In genomic region chr22:46098525-46099475, GRCh38 we compare ENCODE assay signal across 18 cellular contexts. TPM values are rescaled to one million over a fixed set of nuclear protein-coding genes. Genes with fewer than 3 reads are reported as not detected.
DNase-seq lines count a peak whose midpoint lies in the region; ATAC-seq and TF ChIP-seq lines count a peak whose summit lies in the region.
"Had no signal": no experiment of that assay in that cellular context is flagged by ENCODE, and none has a peak within 500 bp of the region (broad histone marks: within the 10 kb centered on the region; RNA-seq: fewer than 3 reads in every experiment).

No MANE protein-coding gene starts in this region.

- H3K27ac Mint-ChIP-seq in activated T-cell treated with anti-CD3 and anti-CD28 coated beads, Interleukin-2, amount 50 U/mL, for 24 hours, result peak overlapping the region; percentile 57
- H3K27ac Mint-ChIP-seq in endodermal cell (no peak overlapping the region), progenitor cell of endocrine pancreas (no peak overlapping the region)
- H3K27ac Mint-ChIP-seq: activated CD8-positive, alpha-beta T cell treated with anti-CD3 and anti-CD28 coated beads for 36 hours; activated T-helper 2 cell treated with anti-CD3 and anti-CD28 coated beads, Interferon-gamma antibody, Interleukin-2, Interleukin-4, amounts not matched to agents 10 μg/mL and 5 μg/mL and 100 μg/mL, durations not matched to agents 14 hours and 24 hours and 36 hours; CD8-positive, alpha-beta memory T cell; nephron; stimulated activated memory B cell treated with anti-CD40 and anti-IgM and Interleukin-4, amounts not matched to agents 10 μg/mL and 1 μg/mL and 100 μg/mL, for 72 hours had no signal

- H3K27me3 ChIP-seq in endodermal cell (ENCODE audit: control insufficient read depth, insufficient read depth, low read length, poor library complexity, severe bottlenecking) (no peaks in the 10 kb centered on the region), rectal smooth muscle tissue (ENCODE audit: control insufficient read depth, insufficient read depth, low read length) (no peaks in the 10 kb centered on the region), upper lobe of right lung (no peaks in the 10 kb centered on the region)
- H3K27me3 ChIP-seq: left lung had no signal

- no peaks in the 10 kb centered on the region for H3K9me3 Mint-ChIP-seq in activated T-cell treated with anti-CD3 and anti-CD28 coated beads, Interleukin-2, amount 50 U/mL, for 24 hours
- H3K9me3 Mint-ChIP-seq in endodermal cell, result no peaks in the 10 kb centered on the region
- no peaks in the 10 kb centered on the region for H3K9me3 Mint-ChIP-seq in progenitor cell of endocrine pancreas (ENCODE audit: low read depth)
- H3K9me3 Mint-ChIP-seq: activated CD8-positive, alpha-beta T cell treated with anti-CD3 and anti-CD28 coated beads for 36 hours; activated T-helper 2 cell treated with anti-CD3 and anti-CD28 coated beads, Interferon-gamma antibody, Interleukin-2, Interleukin-4, amounts not matched to agents 10 μg/mL and 5 μg/mL and 100 μg/mL, durations not matched to agents 14 hours and 24 hours and 36 hours; CD8-positive, alpha-beta memory T cell; nephron; stimulated activated memory B cell treated with anti-CD40 and anti-IgM and Interleukin-4, amounts not matched to agents 10 μg/mL and 1 μg/mL and 100 μg/mL, for 72 hours had no signal

- no peak for TF ChIP-seq CTCF in endodermal cell (conservative IDR thresholded peaks at IDR 0.05)
- no peak for TF ChIP-seq CTCF in upper lobe of right lung (IDR thresholded peaks at IDR 0.05)
- TF ChIP-seq CTCF in progenitor cell of endocrine pancreas (IDR thresholded peaks at IDR 0.05; ENCODE audit: unreplicated experiment), result no peak

- H3K36me3 ChIP-seq in endodermal cell (ENCODE audit: control insufficient read depth, insufficient read depth, low read length), result no peaks in the 10 kb centered on the region
- peaks cover 31% of the 10 kb centered on the region for H3K36me3 ChIP-seq in rectal smooth muscle tissue (ENCODE audit: control insufficient read depth, insufficient read depth, low read length)
- H3K36me3 ChIP-seq in upper lobe of right lung, result peaks cover 67% of the 10 kb centered on the region

- no peaks in the 10 kb centered on the region for H3K4me1 Mint-ChIP-seq in activated T-cell treated with anti-CD3 and anti-CD28 coated beads, Interleukin-2, amount 50 U/mL, for 24 hours (ENCODE audit: low read depth)
- H3K4me1 Mint-ChIP-seq in endodermal cell (no peaks in the 10 kb centered on the region), progenitor cell of endocrine pancreas (ENCODE audit: low read depth) (no peaks in the 10 kb centered on the region)
- H3K4me1 Mint-ChIP-seq: stimulated activated memory B cell treated with anti-CD40 and anti-IgM and Interleukin-4, amounts not matched to agents 10 μg/mL and 1 μg/mL and 100 μg/mL, for 72 hours had no signal

- H3K9me3 ChIP-seq in endodermal cell (ENCODE audit: control insufficient read depth, low read length) (no peaks in the 10 kb centered on the region), upper lobe of right lung (no peaks in the 10 kb centered on the region)
- H3K9me3 ChIP-seq: left lung had no signal

- WGBS in endodermal cell (ENCODE audit: insufficient coverage in 1 of 2, insufficient read length in 1 of 2), 2 experiments, result 87% methylated on average over 3 to 31 of the region's 31 CpGs

- no peak for DNase-seq in activated T-cell treated with anti-CD3 and anti-CD28 coated beads, Interleukin-2, amount 50 U/mL, for 24 hours
- DNase-seq in activated T-cell treated with anti-CD3 and anti-CD28 coated beads, Interleukin-2, amount 50 U/mL, for 48 hours, result no peak
- DNase-seq in endodermal cell (no peak), upper lobe of right lung (no peak), progenitor cell of endocrine pancreas (ENCODE audit: low spot score, unreplicated experiment) (no peak)
- DNase-seq: activated CD8-positive, alpha-beta T cell treated with anti-CD3 and anti-CD28 coated beads for 36 hours; CD8-positive, alpha-beta memory T cell; dermis blood vessel endothelial cell; NCI-H1694 treated with DMSO at 0.1 percent for 48 hours; NCI-H524 had no signal

- no peak overlapping the region for H3K4me3 ChIP-seq in endodermal cell (ENCODE audit: low read length)
- no peak overlapping the region for H3K4me3 ChIP-seq in rectal smooth muscle tissue (ENCODE audit: low read length)
- no peak overlapping the region for H3K4me3 ChIP-seq in upper lobe of right lung
- H3K4me3 ChIP-seq: GM12878, left lung had no signal

- H3K27ac ChIP-seq in endodermal cell (ENCODE audit: low read depth, low read length) (peak overlapping the region; percentile 80), rectal smooth muscle tissue (ENCODE audit: low read depth, low read length) (peak overlapping the region; percentile 12), upper lobe of right lung (peak overlapping the region; percentile 42)

- no peaks in the 10 kb centered on the region for H3K27me3 Mint-ChIP-seq in activated T-cell treated with anti-CD3 and anti-CD28 coated beads, Interleukin-2, amount 50 U/mL, for 24 hours
- H3K27me3 Mint-ChIP-seq in endodermal cell (ENCODE audit: insufficient read depth) (no peaks in the 10 kb centered on the region), progenitor cell of endocrine pancreas (peaks cover 21% of the 10 kb centered on the region)
- H3K27me3 Mint-ChIP-seq: activated CD8-positive, alpha-beta T cell treated with anti-CD3 and anti-CD28 coated beads for 36 hours; CD8-positive, alpha-beta memory T cell; stimulated activated memory B cell treated with anti-CD40 and anti-IgM and Interleukin-4, amounts not matched to agents 10 μg/mL and 1 μg/mL and 100 μg/mL, for 72 hours had no signal

- no peak overlapping the region for H3K4me3 Mint-ChIP-seq in activated T-cell treated with anti-CD3 and anti-CD28 coated beads, Interleukin-2, amount 50 U/mL, for 24 hours
- H3K4me3 Mint-ChIP-seq in endodermal cell (no peak overlapping the region), progenitor cell of endocrine pancreas (ENCODE audit: low read depth) (no peak overlapping the region)
- H3K4me3 Mint-ChIP-seq: activated CD8-positive, alpha-beta T cell treated with anti-CD3 and anti-CD28 coated beads for 36 hours; CD8-positive, alpha-beta memory T cell; nephron; stimulated activated memory B cell treated with anti-CD40 and anti-IgM and Interleukin-4, amounts not matched to agents 10 μg/mL and 1 μg/mL and 100 μg/mL, for 72 hours had no signal

- H3K9ac ChIP-seq in endodermal cell (ENCODE audit: extremely low read depth, low read length, poor library complexity, severe bottlenecking) (no peak overlapping the region), rectal smooth muscle tissue (ENCODE audit: low read length) (no peak overlapping the region)

- ATAC-seq in upper lobe of right lung (no peak), GM21825 (IDR thresholded peaks at IDR 0.05; ENCODE audit: unreplicated experiment) (no peak), GM21529 (IDR thresholded peaks at IDR 0.05; ENCODE audit: unreplicated experiment) (no peak)
- ATAC-seq: activated CD8-positive, alpha-beta T cell treated with anti-CD3 and anti-CD28 coated beads for 36 hours; GM12878; left lung; stimulated activated memory B cell treated with anti-CD40 and anti-IgM and Interleukin-4, amounts not matched to agents 10 μg/mL and 1 μg/mL and 100 μg/mL, for 72 hours had no signal

- H3K4me1 ChIP-seq in endodermal cell (ENCODE audit: control insufficient read depth, insufficient read depth, low read length) (no peaks in the 10 kb centered on the region), rectal smooth muscle tissue (ENCODE audit: control insufficient read depth, insufficient read depth, low read length) (peaks cover 14% of the 10 kb centered on the region), upper lobe of right lung (peaks cover 29% of the 10 kb centered on the region)

- peaks cover 2% of the 10 kb centered on the region for H3K36me3 Mint-ChIP-seq in activated T-cell treated with anti-CD3 and anti-CD28 coated beads, Interleukin-2, amount 50 U/mL, for 24 hours (ENCODE audit: low read depth)
- H3K36me3 Mint-ChIP-seq in endodermal cell (ENCODE audit: low read depth) (no peaks in the 10 kb centered on the region), progenitor cell of endocrine pancreas (ENCODE audit: insufficient read depth) (no peaks in the 10 kb centered on the region)
- H3K36me3 Mint-ChIP-seq: stimulated activated memory B cell treated with anti-CD40 and anti-IgM and Interleukin-4, amounts not matched to agents 10 μg/mL and 1 μg/mL and 100 μg/mL, for 72 hours had no signal

- intact Hi-C loops in upper lobe of right lung (cut with DNase I), result no loop called here

RNA-seq across cellular contexts. Expression of gene PPARA, which starts 51.5 kb away (rescaled TPM):
- total RNA-seq in endodermal cell (10 to 100 TPM; 15.4 to 18.6 TPM), upper lobe of right lung (18.4 TPM), progenitor cell of endocrine pancreas (33.5 and 33.6 TPM in 2 replicates)
- polyA plus RNA-seq in endodermal cell (2013, experiment 1 of 2), result 5.9 TPM
- 5.1 TPM for polyA plus RNA-seq in endodermal cell (2013, experiment 2 of 2)

Comparison
In these comparisons a context has a peak if more than half of its experiments do, and no peak if none do; other contexts are left out.
1. H3K27ac ChIP-seq: peak in every context shown above with its lines; median percentile 80 in endodermal cell; 42 in upper lobe of right lung; 12 in rectal smooth muscle tissue.